1 cellular context compared by ENCODE assay signal in the genomic region with DNA sequence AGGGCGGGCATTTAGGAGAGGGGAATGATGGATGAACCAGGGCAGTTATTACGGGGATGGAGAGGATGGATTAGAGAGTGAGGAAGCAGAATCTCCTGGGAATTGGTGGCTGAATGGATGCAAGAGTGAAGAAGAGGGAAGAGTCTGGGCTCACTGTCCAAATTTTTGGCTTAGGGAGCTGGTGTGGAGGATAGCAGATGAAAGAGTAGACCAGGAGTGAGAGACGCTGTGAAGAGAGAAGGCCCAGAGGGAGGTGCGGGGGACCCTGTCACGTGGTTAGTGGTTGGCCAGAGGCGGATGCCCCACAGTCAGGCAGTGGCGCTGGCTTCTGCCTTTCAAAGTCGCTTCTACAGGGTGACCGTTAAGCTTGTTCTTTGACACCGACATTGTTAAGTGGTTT.
TF ChIP-seq lines count a peak whose summit lies in the region.

No MANE protein-coding gene starts in this region.

TF ChIP-seq in WTC11, 78 proteins besides CTCF, POLR2A, EP300 and RAD21 (continued from another document):
- no peak for TF ChIP-seq HMGXB4 (CRISPR knock-in tag; IDR thresholded peaks at IDR 0.05)
- no peak for TF ChIP-seq FOXJ3 (CRISPR knock-in tag; IDR thresholded peaks at IDR 0.05; ENCODE audit: borderline replicate concordance)
- no peak for TF ChIP-seq ATF2 (CRISPR knock-in tag; IDR thresholded peaks at IDR 0.05; ENCODE audit: borderline replicate concordance, low read depth)
